ENCODE assay signal across 1 cellular context in the genomic region with DNA sequence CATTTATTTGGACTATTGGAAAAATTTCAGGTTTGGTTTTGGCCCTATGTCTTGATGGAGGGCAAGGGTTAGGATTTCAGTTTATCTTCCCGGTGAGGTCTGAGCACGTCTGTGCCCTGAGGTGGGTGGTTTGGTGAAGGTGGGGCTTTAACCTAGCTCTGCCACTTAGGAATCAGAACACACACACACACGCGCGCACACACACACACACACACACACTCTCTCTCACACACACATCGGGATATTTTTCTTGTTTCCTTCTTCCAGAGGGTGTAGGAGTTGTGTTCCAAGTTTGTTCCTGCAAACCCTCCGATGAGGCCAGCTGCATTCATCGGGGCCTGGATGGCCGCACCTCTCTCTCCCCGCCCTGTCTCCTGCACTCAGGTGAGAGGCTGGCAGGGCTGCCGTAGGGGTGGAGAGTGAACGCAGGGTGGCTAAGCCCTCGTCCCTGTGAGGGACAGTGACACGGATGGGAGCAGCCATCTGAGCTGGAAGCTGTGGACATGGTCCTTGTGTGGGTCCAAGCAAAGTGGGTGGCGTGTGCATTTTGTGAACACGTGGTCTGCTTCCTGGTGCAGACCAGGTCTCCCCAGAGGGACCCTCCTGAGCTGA.
TF ChIP-seq lines count a peak whose summit lies in the region.

No MANE protein-coding gene starts in this region.

TF ChIP-seq in H1, 55 proteins besides CTCF, POLR2A, EP300 and RAD21:
- no peak for TF ChIP-seq ATF2 (IDR thresholded peaks at IDR 0.05; ENCODE audit: low read length)
- TF ChIP-seq, protein P1, sequence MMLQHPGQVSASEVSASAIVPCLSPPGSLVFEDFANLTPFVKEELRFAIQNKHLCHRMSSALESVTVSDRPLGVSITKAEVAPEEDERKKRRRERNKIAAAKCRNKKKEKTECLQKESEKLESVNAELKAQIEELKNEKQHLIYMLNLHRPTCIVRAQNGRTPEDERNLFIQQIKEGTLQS (IDR thresholded peaks at IDR 0.05; ENCODE audit: insufficient read depth, low read depth, low read length), result no peak
- no peak for TF ChIP-seq TBP (IDR thresholded peaks at IDR 0.05; ENCODE audit: low read depth, low read length)
- no peak for TF ChIP-seq SUZ12 (IDR thresholded peaks at IDR 0.05; ENCODE audit: low read length)
- TF ChIP-seq SP2 (IDR thresholded peaks at IDR 0.05; ENCODE audit: low read length), result no peak
- TF ChIP-seq, protein P2, sequence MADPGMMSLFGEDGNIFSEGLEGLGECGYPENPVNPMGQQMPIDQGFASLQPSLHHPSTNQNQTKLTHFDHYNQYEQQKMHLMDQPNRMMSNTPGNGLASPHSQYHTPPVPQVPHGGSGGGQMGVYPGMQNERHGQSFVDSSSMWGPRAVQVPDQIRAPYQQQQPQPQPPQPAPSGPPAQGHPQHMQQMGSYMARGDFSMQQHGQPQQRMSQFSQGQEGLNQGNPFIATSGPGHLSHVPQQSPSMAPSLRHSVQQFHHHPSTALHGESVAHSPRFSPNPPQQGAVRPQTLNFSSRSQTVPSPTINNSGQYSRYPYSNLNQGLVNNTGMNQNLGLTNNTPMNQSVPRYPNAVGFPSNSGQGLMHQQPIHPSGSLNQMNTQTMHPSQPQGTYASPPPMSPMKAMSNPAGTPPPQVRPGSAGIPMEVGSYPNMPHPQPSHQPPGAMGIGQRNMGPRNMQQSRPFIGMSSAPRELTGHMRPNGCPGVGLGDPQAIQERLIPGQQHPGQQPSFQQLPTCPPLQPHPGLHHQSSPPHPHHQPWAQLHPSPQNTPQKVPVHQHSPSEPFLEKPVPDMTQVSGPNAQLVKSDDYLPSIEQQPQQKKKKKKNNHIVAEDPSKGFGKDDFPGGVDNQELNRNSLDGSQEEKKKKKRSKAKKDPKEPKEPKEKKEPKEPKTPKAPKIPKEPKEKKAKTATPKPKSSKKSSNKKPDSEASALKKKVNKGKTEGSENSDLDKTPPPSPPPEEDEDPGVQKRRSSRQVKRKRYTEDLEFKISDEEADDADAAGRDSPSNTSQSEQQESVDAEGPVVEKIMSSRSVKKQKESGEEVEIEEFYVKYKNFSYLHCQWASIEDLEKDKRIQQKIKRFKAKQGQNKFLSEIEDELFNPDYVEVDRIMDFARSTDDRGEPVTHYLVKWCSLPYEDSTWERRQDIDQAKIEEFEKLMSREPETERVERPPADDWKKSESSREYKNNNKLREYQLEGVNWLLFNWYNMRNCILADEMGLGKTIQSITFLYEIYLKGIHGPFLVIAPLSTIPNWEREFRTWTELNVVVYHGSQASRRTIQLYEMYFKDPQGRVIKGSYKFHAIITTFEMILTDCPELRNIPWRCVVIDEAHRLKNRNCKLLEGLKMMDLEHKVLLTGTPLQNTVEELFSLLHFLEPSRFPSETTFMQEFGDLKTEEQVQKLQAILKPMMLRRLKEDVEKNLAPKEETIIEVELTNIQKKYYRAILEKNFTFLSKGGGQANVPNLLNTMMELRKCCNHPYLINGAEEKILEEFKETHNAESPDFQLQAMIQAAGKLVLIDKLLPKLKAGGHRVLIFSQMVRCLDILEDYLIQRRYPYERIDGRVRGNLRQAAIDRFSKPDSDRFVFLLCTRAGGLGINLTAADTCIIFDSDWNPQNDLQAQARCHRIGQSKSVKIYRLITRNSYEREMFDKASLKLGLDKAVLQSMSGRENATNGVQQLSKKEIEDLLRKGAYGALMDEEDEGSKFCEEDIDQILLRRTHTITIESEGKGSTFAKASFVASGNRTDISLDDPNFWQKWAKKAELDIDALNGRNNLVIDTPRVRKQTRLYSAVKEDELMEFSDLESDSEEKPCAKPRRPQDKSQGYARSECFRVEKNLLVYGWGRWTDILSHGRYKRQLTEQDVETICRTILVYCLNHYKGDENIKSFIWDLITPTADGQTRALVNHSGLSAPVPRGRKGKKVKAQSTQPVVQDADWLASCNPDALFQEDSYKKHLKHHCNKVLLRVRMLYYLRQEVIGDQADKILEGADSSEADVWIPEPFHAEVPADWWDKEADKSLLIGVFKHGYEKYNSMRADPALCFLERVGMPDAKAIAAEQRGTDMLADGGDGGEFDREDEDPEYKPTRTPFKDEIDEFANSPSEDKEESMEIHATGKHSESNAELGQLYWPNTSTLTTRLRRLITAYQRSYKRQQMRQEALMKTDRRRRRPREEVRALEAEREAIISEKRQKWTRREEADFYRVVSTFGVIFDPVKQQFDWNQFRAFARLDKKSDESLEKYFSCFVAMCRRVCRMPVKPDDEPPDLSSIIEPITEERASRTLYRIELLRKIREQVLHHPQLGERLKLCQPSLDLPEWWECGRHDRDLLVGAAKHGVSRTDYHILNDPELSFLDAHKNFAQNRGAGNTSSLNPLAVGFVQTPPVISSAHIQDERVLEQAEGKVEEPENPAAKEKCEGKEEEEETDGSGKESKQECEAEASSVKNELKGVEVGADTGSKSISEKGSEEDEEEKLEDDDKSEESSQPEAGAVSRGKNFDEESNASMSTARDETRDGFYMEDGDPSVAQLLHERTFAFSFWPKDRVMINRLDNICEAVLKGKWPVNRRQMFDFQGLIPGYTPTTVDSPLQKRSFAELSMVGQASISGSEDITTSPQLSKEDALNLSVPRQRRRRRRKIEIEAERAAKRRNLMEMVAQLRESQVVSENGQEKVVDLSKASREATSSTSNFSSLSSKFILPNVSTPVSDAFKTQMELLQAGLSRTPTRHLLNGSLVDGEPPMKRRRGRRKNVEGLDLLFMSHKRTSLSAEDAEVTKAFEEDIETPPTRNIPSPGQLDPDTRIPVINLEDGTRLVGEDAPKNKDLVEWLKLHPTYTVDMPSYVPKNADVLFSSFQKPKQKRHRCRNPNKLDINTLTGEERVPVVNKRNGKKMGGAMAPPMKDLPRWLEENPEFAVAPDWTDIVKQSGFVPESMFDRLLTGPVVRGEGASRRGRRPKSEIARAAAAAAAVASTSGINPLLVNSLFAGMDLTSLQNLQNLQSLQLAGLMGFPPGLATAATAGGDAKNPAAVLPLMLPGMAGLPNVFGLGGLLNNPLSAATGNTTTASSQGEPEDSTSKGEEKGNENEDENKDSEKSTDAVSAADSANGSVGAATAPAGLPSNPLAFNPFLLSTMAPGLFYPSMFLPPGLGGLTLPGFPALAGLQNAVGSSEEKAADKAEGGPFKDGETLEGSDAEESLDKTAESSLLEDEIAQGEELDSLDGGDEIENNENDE (IDR thresholded peaks at IDR 0.05; ENCODE audit: insufficient replicate concordance, low read length), result no peak
- TF ChIP-seq SRF (IDR thresholded peaks at IDR 0.05; ENCODE audit: low read depth, low read length), result no peak
- TF ChIP-seq ZNF274 (IDR thresholded peaks at IDR 0.05; ENCODE audit: borderline replicate concordance, extremely low read depth, low read length), result no peak
- no peak for TF ChIP-seq FOSL1 (IDR thresholded peaks at IDR 0.05; ENCODE audit: insufficient read depth, low read depth, low read length)
- TF ChIP-seq CEBPB (IDR thresholded peaks at IDR 0.05; ENCODE audit: low read depth, low read length), result no peak
- TF ChIP-seq POU5F1 (IDR thresholded peaks at IDR 0.05; ENCODE audit: low read depth, low read length), result no peak
- no peak for TF ChIP-seq EZH2 (IDR thresholded peaks at IDR 0.05; ENCODE audit: low read depth, low read length, severe bottlenecking)
- TF ChIP-seq RBBP5 (IDR thresholded peaks at IDR 0.05; ENCODE audit: borderline replicate concordance, low read depth, low read length), result no peak
- no peak for TF ChIP-seq EGR1 (IDR thresholded peaks at IDR 0.05; ENCODE audit: borderline replicate concordance, low read depth, low read length)
- no peak for TF ChIP-seq NANOG (IDR thresholded peaks at IDR 0.05; ENCODE audit: insufficient read depth, low read depth, low read length, poor library complexity, severe bottlenecking)
- TF ChIP-seq TCF12 (IDR thresholded peaks at IDR 0.05; ENCODE audit: low read depth, low read length), result no peak
- no peak for TF ChIP-seq CHD1 (IDR thresholded peaks at IDR 0.05; ENCODE audit: low read depth, low read length)
